In genomic region chr16:25643633-25644032, GRCh38 we compare ENCODE assay signal across 4 cellular contexts. TPM values are rescaled to one million over a fixed set of nuclear protein-coding genes. Genes with fewer than 3 reads are reported as not detected.
"Had no signal": no experiment of that assay in that cellular context is flagged by ENCODE, and none has a peak within 500 bp of the region (broad histone marks: within the 10 kb centered on the region; RNA-seq: fewer than 3 reads in every experiment).

No MANE protein-coding gene starts in this region.

- ATAC-seq: GM12878 had no signal

- H3K4me3 ChIP-seq: GM12878 had no signal

- DNase-seq: GDM1, GF-D8 had no signal

RNA-seq across cellular contexts. Expression of gene HS3ST4, which starts 48.1 kb away (rescaled TPM):
- total RNA-seq: G401, GM12878 had no signal
